27 cellular contexts compared by ENCODE assay signal in genomic region chr7:51827641-51828040, GRCh38.
"Had no signal": no experiment of that assay in that cellular context is flagged by ENCODE, and none has a peak within 500 bp of the region (broad histone marks: within the 10 kb centered on the region; RNA-seq: fewer than 3 reads in every experiment).

No MANE protein-coding gene starts in this region.

- ATAC-seq: activated T-helper 17 cell treated with anti-CD3 and anti-CD28 coated beads, Interleukin-2, amount 50 U/mL, for 72 hours; Panc1; Right ventricle myocardium inferior; T-cell had no signal

- H3K27me3 ChIP-seq: brain microvascular endothelial cell, cardiac muscle cell had no signal

- DNase-seq: activated B cell treated with CpG ODN at 0.5 μM for 24 hours; activated CD4-positive, alpha-beta T cell treated with anti-CD3 and anti-CD28 coated beads for 1 hour; activated CD4-positive, alpha-beta T cell treated with anti-CD3 and anti-CD28 coated beads, Interleukin-2, amount 10 ng/mL, durations not matched to agents 24 days and 14 days; activated CD4-positive, alpha-beta T cell treated with anti-CD3 and anti-CD28 coated beads, Interleukin-2, amount 50 U/mL, for 48 hours; activated CD8-positive, alpha-beta memory T cell treated with anti-CD3 and anti-CD28 coated beads for 24 hours; activated gamma-delta T cell treated with Interleukin-2 at 50 U/mL for 16 hours; activated naive CD4-positive, alpha-beta T cell treated with anti-CD3 and anti-CD28 coated beads, Interleukin-2, amount 10 ng/mL, durations not matched to agents 7 days and 5 days; activated naive CD8-positive, alpha-beta T cell treated with anti-CD3 and anti-CD28 coated beads for 36 hours; activated T-cell treated with anti-CD3 and anti-CD28 coated beads, Interleukin-2, amount 50 U/mL, for 48 hours; brain microvascular endothelial cell; Kasumi-1; KBM-7; NCI-H1092; NCI-H1930; NCI-H226; NCI-H526; OCI-M1; RPMI8226; T-cell; T-helper 2 cell; T1000 had no signal

- H3K4me3 ChIP-seq: cardiac muscle cell, SK-N-MC had no signal

- H3K36me3 ChIP-seq: brain microvascular endothelial cell, cardiac muscle cell had no signal

- FAIRE-seq: TTC549 had no signal

- H3K27ac ChIP-seq: brain microvascular endothelial cell, cardiac muscle cell, SK-N-MC had no signal
